1 cellular context compared by ENCODE assay signal in the genomic region with DNA sequence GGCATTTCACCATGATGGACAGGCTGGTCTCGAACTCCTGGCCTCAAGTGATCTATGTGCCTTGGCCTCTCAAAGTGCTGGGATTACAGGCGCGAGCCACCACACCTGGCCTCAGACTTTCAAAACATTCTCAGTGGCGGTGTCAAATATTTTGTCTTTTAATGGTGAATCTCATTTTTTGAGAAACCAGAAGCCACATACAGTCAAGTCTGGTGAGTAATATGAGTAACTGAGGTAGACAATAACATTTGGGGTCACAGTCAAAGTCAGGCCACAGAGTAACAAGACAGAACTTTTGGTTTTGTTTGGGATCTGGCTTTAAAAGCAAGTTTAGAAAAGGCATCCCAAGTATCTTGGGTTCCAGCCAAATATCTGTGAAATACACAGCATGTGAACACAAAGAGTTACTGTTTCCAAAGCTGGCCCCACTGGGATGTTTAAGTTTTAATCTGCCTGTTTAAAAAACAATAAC.
TF ChIP-seq lines count a peak whose summit lies in the region.

No MANE protein-coding gene starts in this region.

TF ChIP-seq in GM12878, 131 proteins besides CTCF, POLR2A, EP300 and RAD21 (continued from another document):
- TF ChIP-seq, protein P1, sequence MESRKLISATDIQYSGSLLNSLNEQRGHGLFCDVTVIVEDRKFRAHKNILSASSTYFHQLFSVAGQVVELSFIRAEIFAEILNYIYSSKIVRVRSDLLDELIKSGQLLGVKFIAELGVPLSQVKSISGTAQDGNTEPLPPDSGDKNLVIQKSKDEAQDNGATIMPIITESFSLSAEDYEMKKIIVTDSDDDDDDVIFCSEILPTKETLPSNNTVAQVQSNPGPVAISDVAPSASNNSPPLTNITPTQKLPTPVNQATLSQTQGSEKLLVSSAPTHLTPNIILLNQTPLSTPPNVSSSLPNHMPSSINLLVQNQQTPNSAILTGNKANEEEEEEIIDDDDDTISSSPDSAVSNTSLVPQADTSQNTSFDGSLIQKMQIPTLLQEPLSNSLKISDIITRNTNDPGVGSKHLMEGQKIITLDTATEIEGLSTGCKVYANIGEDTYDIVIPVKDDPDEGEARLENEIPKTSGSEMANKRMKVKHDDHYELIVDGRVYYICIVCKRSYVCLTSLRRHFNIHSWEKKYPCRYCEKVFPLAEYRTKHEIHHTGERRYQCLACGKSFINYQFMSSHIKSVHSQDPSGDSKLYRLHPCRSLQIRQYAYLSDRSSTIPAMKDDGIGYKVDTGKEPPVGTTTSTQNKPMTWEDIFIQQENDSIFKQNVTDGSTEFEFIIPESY (IDR thresholded peaks at IDR 0.05), result peak; percentile 95
- TF ChIP-seq ASH2L (IDR thresholded peaks at IDR 0.05; ENCODE audit: borderline replicate concordance, low read depth) (no peak), CREM (IDR thresholded peaks at IDR 0.05; ENCODE audit: low read depth) (no peak), CHD2 (IDR thresholded peaks at IDR 0.05; ENCODE audit: borderline replicate concordance, low read depth, low read length) (no peak)
